Comparison of ENCODE assay signal across 8 cellular contexts in the genomic region with DNA sequence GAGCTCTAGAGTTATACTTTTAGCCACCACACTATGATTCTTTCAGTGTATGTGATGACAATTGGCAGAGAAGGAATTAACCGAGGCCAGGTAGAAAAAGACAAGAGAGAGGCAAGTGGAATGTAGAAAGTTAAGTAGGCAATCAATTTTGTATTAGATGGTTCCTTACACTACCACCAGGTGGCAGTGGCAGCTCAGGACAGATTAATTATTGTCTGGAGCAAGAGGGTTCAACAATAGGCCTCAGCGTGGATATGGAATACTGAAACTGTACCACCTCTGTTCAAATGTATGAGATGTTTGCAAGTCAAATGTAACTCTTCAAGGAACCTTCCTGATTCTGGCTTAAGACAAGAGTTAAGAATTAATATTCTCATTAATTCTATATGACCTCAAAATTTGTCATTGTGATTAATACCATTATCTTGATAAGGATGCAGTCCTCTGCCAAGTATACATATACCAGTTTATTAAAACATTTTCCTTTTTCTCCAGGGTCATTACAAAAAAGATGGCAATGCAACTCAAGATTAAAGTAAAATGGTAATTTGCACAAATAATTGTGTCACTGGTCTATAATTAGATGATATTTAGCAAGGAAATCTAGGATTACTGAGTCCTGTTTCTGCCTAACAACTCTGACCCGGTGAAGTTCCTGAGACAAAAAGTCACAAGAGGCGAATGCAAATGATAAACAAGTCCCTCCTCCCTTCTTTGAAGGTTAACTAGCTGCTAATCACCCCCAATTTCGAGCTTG.
A peak's percentile ranks its signal among the peaks of the same experiment; 100 is the strongest.
DNase-seq lines count a peak whose midpoint lies in the region; ATAC-seq and TF ChIP-seq lines count a peak whose summit lies in the region.

No MANE protein-coding gene starts in this region.

- H2BK5ac ChIP-seq in mesendoderm (ENCODE audit: low read length) = no peak overlapping the region

- H4K8ac ChIP-seq in mesendoderm (ENCODE audit: low read depth, low read length) = no peak overlapping the region

- DNase-seq in EH (ENCODE audit: low read depth) (peak; percentile 63), OCI-LY7 (ENCODE audit: low spot score) (peak; percentile 36), dermis microvascular lymphatic vessel endothelial cell (ENCODE audit: low read depth in 2 of 2) (peak; percentile 12 to 57), mesendoderm (peak; percentile 54), NCI-H1436 treated with DMSO at 0.1 percent for 48 hours (lab: John Stamatoyannopoulos, UW) (no peak)
- no peak for DNase-seq in activated CD4-positive, CD25-positive, alpha-beta regulatory T cell (lab: John Stamatoyannopoulos, UW)

- CTCF ChIA-PET in OCI-LY7 (lab: Charles Lee; ENCODE audit: unreplicated experiment) = no interaction called here

- POLR2A ChIA-PET in OCI-LY7 (lab: Charles Lee) = interaction anchor here (0.7 kb wide), 1 partner anchor 19 kb away, joined by 3 read pairs; no protein-coding TSS in a partner anchor

- H3K56ac ChIP-seq in mesendoderm (ENCODE audit: low read length) = no peak overlapping the region

- peak overlapping the region; percentile 74 for H2BK120ac ChIP-seq in mesendoderm (ENCODE audit: low read depth, low read length)

- H2AFZ ChIP-seq in OCI-LY7 (ENCODE audit: low read length) = no peak overlapping the region

- H3K9me3 ChIP-seq in OCI-LY7 (ENCODE audit: low read length) = no peaks in the 10 kb centered on the region

- no peaks in the 10 kb centered on the region for H3K27me3 ChIP-seq in mesendoderm (ENCODE audit: insufficient read depth, low read length, poor library complexity)

- H3K18ac ChIP-seq in mesendoderm (ENCODE audit: low read length) = no peak overlapping the region

- H3K36me3 ChIP-seq in OCI-LY7 (ENCODE audit: insufficient read depth, low read length) (no peaks in the 10 kb centered on the region), mesendoderm (ENCODE audit: control insufficient read depth, insufficient read depth, low read length) (no peaks in the 10 kb centered on the region)

- H3K4me2 ChIP-seq in OCI-LY7 (ENCODE audit: low read length) (no peak overlapping the region), mesendoderm (ENCODE audit: low read length) (no peak overlapping the region)

- H3K4me3 ChIP-seq in OCI-LY7 (ENCODE audit: low read depth, low read length, poor library complexity, severe bottlenecking) (no peak overlapping the region), mesendoderm (ENCODE audit: low read length) (no peak overlapping the region)

- WGBS in mesendoderm (ENCODE audit: extremely low coverage, insufficient coverage, low lambda C conversion rate) = no CpG with 5 or more reads among the region's 5 CpGs

- H2BK15ac ChIP-seq in mesendoderm (replicated peaks; ENCODE audit: low read depth) = no peak overlapping the region

- H3K23ac ChIP-seq in mesendoderm (ENCODE audit: low read length) = no peak overlapping the region

- H3K79me2 ChIP-seq in OCI-LY7 (ENCODE audit: insufficient read depth, low read depth, low read length) (no peaks in the 10 kb centered on the region), mesendoderm (ENCODE audit: control insufficient read depth, insufficient read depth, low read length) (no peaks in the 10 kb centered on the region)

- H2AK5ac ChIP-seq in mesendoderm (ENCODE audit: low read length) = no peak overlapping the region

- H3K9me2 ChIP-seq in OCI-LY7 (ENCODE audit: insufficient read depth, low read length) = no peaks in the 10 kb centered on the region

- H3K27ac ChIP-seq in OCI-LY7 (ENCODE audit: low read depth, low read length, poor library complexity, severe bottlenecking) = no peak overlapping the region
- no peak overlapping the region for H3K27ac ChIP-seq in mesendoderm (ENCODE audit: low read depth, low read length)

- H3K9ac ChIP-seq in mesendoderm (ENCODE audit: low read length) = no peak overlapping the region

- peak; percentile 93 for ATAC-seq in GM19395 (IDR thresholded peaks at IDR 0.05; ENCODE audit: unreplicated experiment)
- ATAC-seq in HG03432 (IDR thresholded peaks at IDR 0.05; ENCODE audit: unreplicated experiment) = peak; percentile 88

- H3K4ac ChIP-seq in mesendoderm (ENCODE audit: low read depth, low read length) = no peak overlapping the region

- intact Hi-C loops in OCI-LY7 (cut with micrococcal nuclease; ENCODE audit: unreplicated experiment) = loop anchor here (1.0 kb wide), 2 partner anchors 84 to 135 kb away; no protein-coding TSS in a partner anchor

- no peaks in the 10 kb centered on the region for H3K79me1 ChIP-seq in mesendoderm (ENCODE audit: low read length)

- H3K4me1 ChIP-seq in OCI-LY7 (ENCODE audit: insufficient read depth, low read length, poor library complexity, severe bottlenecking) (no peaks in the 10 kb centered on the region), mesendoderm (ENCODE audit: control insufficient read depth, low read depth, low read length) (no peaks in the 10 kb centered on the region)

- TF ChIP-seq CTCF in OCI-LY7 (conservative IDR thresholded peaks at IDR 0.05; ENCODE audit: low read length) = peak; percentile 87

- H4K20me1 ChIP-seq in OCI-LY7 (ENCODE audit: insufficient read depth, low read length) = no peaks in the 10 kb centered on the region

- H4K5ac ChIP-seq in mesendoderm (ENCODE audit: low read length) = no peak overlapping the region

- BruUV-seq in OCI-LY7 (replicated peaks; lab: Mats Ljungman, UMichigan) = no TSS peak

Comparison
In these comparisons a context has a peak if more than half of its experiments do, and no peak if none do; other contexts are left out.
1. DNase-seq: peak in EH (single experiment), OCI-LY7 (single experiment), dermis microvascular lymphatic vessel endothelial cell (2 of 2) and mesendoderm (single experiment); none in activated CD4-positive, CD25-positive, alpha-beta regulatory T cell (0 of 4) and NCI-H1436 treated with DMSO at 0.1 percent for 48 hours (single experiment).